15 cellular contexts compared by ENCODE assay signal in the genomic region with DNA sequence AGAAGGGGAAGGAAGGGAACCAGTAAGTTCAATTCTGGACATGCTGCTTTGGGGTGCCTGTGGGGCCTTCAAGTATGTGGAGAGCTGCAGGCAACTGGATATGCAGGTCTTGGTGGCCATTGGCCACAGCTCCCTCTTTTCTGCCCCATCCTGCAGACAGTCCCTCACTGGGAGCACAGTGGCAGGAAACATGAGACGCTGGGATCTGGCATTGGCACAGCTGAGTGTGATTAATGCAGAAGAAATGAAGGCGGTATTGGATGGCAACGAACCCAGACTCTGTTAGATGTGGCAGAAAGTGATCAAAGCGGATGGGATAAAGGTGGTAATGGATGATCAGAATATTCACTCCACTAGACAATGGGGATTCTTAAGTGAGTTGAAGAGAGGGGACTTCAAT. TPM values are rescaled to one million over a fixed set of nuclear protein-coding genes. Genes with fewer than 3 reads are reported as not detected.
DNase-seq lines count a peak whose midpoint lies in the region; ATAC-seq, FAIRE-seq and TF ChIP-seq lines count a peak whose summit lies in the region.
"Had no signal": no experiment of that assay in that cellular context is flagged by ENCODE, and none has a peak within 500 bp of the region (broad histone marks: within the 10 kb centered on the region; RNA-seq: fewer than 3 reads in every experiment).

No MANE protein-coding gene starts in this region.

- no peak overlapping the region for H3K4me2 ChIP-seq in PC-3 (ENCODE audit: low read length)

- H3F3A ChIP-seq in PC-3 (ENCODE audit: low read length, unreplicated experiment) = no peaks in the 10 kb centered on the region

- no peak overlapping the region for H3K4me3 ChIP-seq in PC-3 (ENCODE audit: low read length)
- H3K4me3 ChIP-seq in right lobe of liver = no peak overlapping the region
- H3K4me3 ChIP-seq in small intestine (ENCODE audit: low read depth in 1 of 2, low read length in 2 of 2) = no peak overlapping the region

- H3K9me3 ChIP-seq in PC-3 (ENCODE audit: low read length) (no peaks in the 10 kb centered on the region), right lobe of liver (no peaks in the 10 kb centered on the region), small intestine (ENCODE audit: control insufficient read depth, low read depth) (no peaks in the 10 kb centered on the region)

- H4K20me1 ChIP-seq in PC-3 (ENCODE audit: low read length) = no peaks in the 10 kb centered on the region

- no peaks in the 10 kb centered on the region for H3K79me2 ChIP-seq in PC-3 (ENCODE audit: low read length)

- H3K9ac ChIP-seq in PC-3 (ENCODE audit: low read length) = no peak overlapping the region

- intact Hi-C loops in PC-3 (cut with micrococcal nuclease) = no loop called here
- intact Hi-C loops in right lobe of liver (cut with DNase I) = no loop called here

- CTCF ChIA-PET in PC-3 (lab: Charles Lee) = no interaction called here

- BruUV-seq in PC-3 (replicated peaks; lab: Mats Ljungman, UMichigan) = no TSS peak

- ATAC-seq in PC-3 (peak; percentile 85), right lobe of liver (no peak)
- ATAC-seq: activated T-cell treated with anti-CD3 and anti-CD28 coated beads, Interleukin-2, amount 50 U/mL, for 4 hours had no signal

- WGBS in right lobe of liver (ENCODE audit: insufficient coverage, low coverage, low lambda C conversion rate, missing lambda C conversion rate) = 95% methylated on average over 4 of the region's 4 CpGs
- 71 to 87% (median 79%) methylated on average over 4 of the region's 4 CpGs for WGBS in small intestine, 3 donors

- TF ChIP-seq CTCF in PC-3 (conservative IDR thresholded peaks at IDR 0.05; ENCODE audit: low read depth, low read length) (no peak), right lobe of liver (IDR thresholded peaks at IDR 0.05) (no peak), D721Med (IDR thresholded peaks at IDR 0.05; ENCODE audit: insufficient read depth, missing control alignments) (no peak)

- no peaks in the 10 kb centered on the region for H3K36me3 ChIP-seq in PC-3 (ENCODE audit: low read depth, low read length)
- no peaks in the 10 kb centered on the region for H3K36me3 ChIP-seq in right lobe of liver
- H3K36me3 ChIP-seq in small intestine (ENCODE audit: control insufficient read depth in 2 of 2, insufficient read depth in 2 of 2, low read length in 2 of 2) = no peaks in the 10 kb centered on the region

- H3K9me2 ChIP-seq in PC-3 (replicated peaks; ENCODE audit: low read length) = no peaks in the 10 kb centered on the region

- H3K27me3 ChIP-seq in PC-3 (ENCODE audit: low read length) = no peaks in the 10 kb centered on the region
- H3K27me3 ChIP-seq in right lobe of liver = no peaks in the 10 kb centered on the region
- H3K27me3 ChIP-seq in small intestine (ENCODE audit: control insufficient read depth in 2 of 2, insufficient read depth in 2 of 2, low read length in 2 of 2) = no peaks in the 10 kb centered on the region

- TF ChIP-seq POLR2A in right lobe of liver (IDR thresholded peaks at IDR 0.05) = no peak

- no peak overlapping the region for H2AFZ ChIP-seq in PC-3 (ENCODE audit: low read length)

- POLR2A ChIA-PET in PC-3 (lab: Charles Lee; ENCODE audit: unreplicated experiment) = no interaction called here

- H3K4me1 ChIP-seq in PC-3 (ENCODE audit: insufficient read depth, low read length) (peaks cover 8% of the 10 kb centered on the region; the same call in 1 of the 2 replicates), right lobe of liver (no peaks in the 10 kb centered on the region), small intestine (ENCODE audit: control insufficient read depth in 2 of 2, insufficient read depth in 1 of 2, low read depth in 1 of 2, low read length in 1 of 2) (peaks cover 0 to 4% of the 10 kb centered on the region in 2 donors)

- FAIRE-seq in urothelium cell line (lab: Jason Lieb, UNC) (peak; percentile 42), D721Med (lab: Jason Lieb, UNC) (no peak), small intestine (lab: Jason Lieb, UNC) (no peak)
- FAIRE-seq: A204.1 had no signal

- H3K27ac ChIP-seq in PC-3 (ENCODE audit: low read length) (no peak overlapping the region), right lobe of liver (no peak overlapping the region), small intestine (ENCODE audit: low read depth in 1 of 2, low read length in 1 of 2) (no peak overlapping the region)

- DNase-seq in NCI-H2107 treated with DMSO at 0.1 percent for 48 hours (lab: John Stamatoyannopoulos, UW; ENCODE audit: unreplicated experiment) (peak; percentile 29), NCI-H2107 (lab: John Stamatoyannopoulos, UW) (no peak), PC-3 (peak; percentile 78), fibroblast of peridontal ligament (ENCODE audit: extremely low read depth) (peak; percentile 51), urothelium cell line (ENCODE audit: low spot score) (peak; percentile 83), right lobe of liver (no peak), D721Med (ENCODE audit: insufficient read length, low spot score) (no peak), small intestine (no peak)
- DNase-seq: activated naive CD8-positive, alpha-beta T cell treated with anti-CD3 and anti-CD28 coated beads for 36 hours; activated T-cell treated with anti-CD3 and anti-CD28 coated beads, Interleukin-2, amount 50 U/mL, for 4 hours; Karpas-422; NCI-H1436; nephron progenitor cell; OCI-M1 had no signal

RNA-seq across cellular contexts. Expression of a gene that starts 23.2 kb away (rescaled TPM):
- total RNA-seq in PC-3 (2014; rRNA removed) (36.2 and 38.0 TPM in 2 replicates), right lobe of liver (10 to 100 TPM; 20.4 to 24.5 (median 21.3) TPM)
- polyA plus RNA-seq in small intestine = 1 to 10 TPM; 7.8 to 9.5 (median 9.0) TPM

Comparison
In these comparisons a context has a peak if more than half of its experiments do, and no peak if none do; other contexts are left out.
1. DNase-seq: peak in NCI-H2107 treated with DMSO at 0.1 percent for 48 hours (single experiment), PC-3 (single experiment), fibroblast of peridontal ligament (single experiment) and urothelium cell line (single experiment); none in NCI-H2107 (single experiment), right lobe of liver (0 of 3), D721Med (single experiment) and small intestine (single experiment).